8 cellular contexts compared by ENCODE assay signal in the genomic region with DNA sequence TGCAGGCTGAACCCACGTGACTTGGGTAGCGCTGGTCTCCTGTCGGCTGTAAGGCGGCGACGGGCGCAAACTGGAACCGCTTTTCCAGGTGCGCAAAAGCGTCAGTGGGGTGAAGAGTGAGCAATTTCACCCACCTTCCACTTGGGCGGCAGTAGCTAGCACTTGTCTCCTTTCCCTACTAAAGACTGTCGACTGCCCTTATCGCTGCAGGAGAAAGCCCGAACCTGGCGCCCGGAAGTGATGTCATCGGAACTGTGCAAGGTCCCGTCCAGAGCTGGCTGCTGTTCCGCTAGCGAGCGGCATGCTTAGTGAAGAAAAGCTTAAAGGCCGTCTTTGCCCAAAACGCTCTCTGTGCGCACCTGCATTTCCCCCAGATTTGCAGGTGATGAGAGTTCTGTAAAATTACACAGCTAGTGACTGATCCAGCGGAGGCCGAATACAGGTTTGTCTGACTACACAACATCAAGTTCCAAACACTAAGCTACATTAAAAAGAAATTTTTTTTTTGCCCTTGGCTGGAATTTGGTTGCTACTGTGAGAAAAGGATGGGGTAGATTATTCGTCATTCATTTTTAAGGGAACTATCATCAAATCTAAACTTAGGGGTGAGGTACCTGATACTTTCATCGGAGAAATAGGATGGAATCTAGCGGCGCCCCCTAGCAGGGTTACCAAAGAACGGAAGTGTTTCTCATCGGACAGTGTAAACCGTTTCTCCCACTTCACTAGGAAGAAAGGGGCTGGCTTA. TPM values are rescaled to one million over a fixed set of nuclear protein-coding genes. Genes with fewer than 3 reads are reported as not detected.
DNase-seq lines count a peak whose midpoint lies in the region; ATAC-seq and TF ChIP-seq lines count a peak whose summit lies in the region.

A gene with protein sequence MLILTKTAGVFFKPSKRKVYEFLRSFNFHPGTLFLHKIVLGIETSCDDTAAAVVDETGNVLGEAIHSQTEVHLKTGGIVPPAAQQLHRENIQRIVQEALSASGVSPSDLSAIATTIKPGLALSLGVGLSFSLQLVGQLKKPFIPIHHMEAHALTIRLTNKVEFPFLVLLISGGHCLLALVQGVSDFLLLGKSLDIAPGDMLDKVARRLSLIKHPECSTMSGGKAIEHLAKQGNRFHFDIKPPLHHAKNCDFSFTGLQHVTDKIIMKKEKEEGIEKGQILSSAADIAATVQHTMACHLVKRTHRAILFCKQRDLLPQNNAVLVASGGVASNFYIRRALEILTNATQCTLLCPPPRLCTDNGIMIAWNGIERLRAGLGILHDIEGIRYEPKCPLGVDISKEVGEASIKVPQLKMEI (minus strand): TSS at position 242 of the 748 bp plus-strand sequence. CDS start 1,152 bp downstream, outside the sequence.

- peaks cover 11% of the 10 kb centered on the region in 2 donors for H3K36me3 Mint-ChIP-seq in activated naive CD4-positive, alpha-beta T cell treated with anti-CD3 and anti-CD28 coated beads, Interleukin-2, amount 50 U/mL, for 72 hours

- H3K9ac ChIP-seq in SK-N-MC (ENCODE audit: insufficient read length), result peak within 1 kb of the TSS; percentile 98

- TF ChIP-seq CTCF in GM10248 (IDR thresholded peaks at IDR 0.05; ENCODE audit: control extremely low read depth, extremely low read depth, low read depth, missing control alignments) (peak; percentile 68), NB4 (IDR thresholded peaks at IDR 0.05; ENCODE audit: low read depth, low read length) (peak; percentile 64), omental fat pad (IDR thresholded peaks at IDR 0.05) (no peak), thoracic aorta (IDR thresholded peaks at IDR 0.05) (peak; percentile 38)

- ATAC-seq in HG02571 (IDR thresholded peaks at IDR 0.05; ENCODE audit: unreplicated experiment) (peak; percentile 98), omental fat pad (ENCODE audit: low FRiP score) (peak; percentile 95), thoracic aorta (ENCODE audit: insufficient number of reproducible peaks, low FRiP score, low read depth) (peak; percentile 84)
- ATAC-seq in activated naive CD4-positive, alpha-beta T cell treated with anti-CD3 and anti-CD28 coated beads, Interleukin-2, amount 50 U/mL, for 72 hours, result peak; percentile 95 to 99

- H3K27ac Mint-ChIP-seq in activated naive CD4-positive, alpha-beta T cell treated with anti-CD3 and anti-CD28 coated beads, Interleukin-2, amount 50 U/mL, for 72 hours, result peak within 1 kb of the TSS; percentile 97 to 98

- POLR2A ChIA-PET in GM10248 (lab: Yijun Ruan, JAX), result no interaction called here

- TF ChIP-seq POLR2A in NB4 (IDR thresholded peaks at IDR 0.05; ENCODE audit: extremely low read depth, insufficient read length), result peak; percentile 81

- CTCF ChIA-PET in GM10248 (lab: Yijun Ruan, JAX), result interaction anchor here (0.7 to 6.5 kb wide), 24 partner anchors 12 to 1143 kb away, joined by 3 to 79 read pairs (median 5); a partner anchor contains a TSS

- H3K4me1 ChIP-seq in thoracic aorta (ENCODE audit: control insufficient read depth in 1 of 2, low read depth in 2 of 2), result peaks cover 15 to 19% of the 10 kb centered on the region in 2 donors

- no peaks in the 10 kb centered on the region for H3K9me3 Mint-ChIP-seq in activated naive CD4-positive, alpha-beta T cell treated with anti-CD3 and anti-CD28 coated beads, Interleukin-2, amount 50 U/mL, for 72 hours

- H3K4me3 ChIP-seq in NB4 (ENCODE audit: low read depth, low read length) (peak within 1 kb of the TSS; percentile 97), SK-N-MC (peak within 1 kb of the TSS; percentile 98), thoracic aorta (peak within 1 kb of the TSS; percentile 87)

- peak within 1 kb of the TSS; percentile 96 for H3K27ac ChIP-seq in SK-N-MC
- peak within 1 kb of the TSS; percentile 66 to 72 for H3K27ac ChIP-seq in thoracic aorta

- no peaks in the 10 kb centered on the region for H3K27me3 ChIP-seq in thoracic aorta (replicated peaks; ENCODE audit: insufficient read depth)

- DNase-seq in GM10248 (ENCODE audit: extremely low spot score) (peak; percentile 82), NB4 (ENCODE audit: low read depth) (peak; percentile 96), SK-N-MC (ENCODE audit: low read depth, low spot score) (peak; percentile 87), glomerular visceral epithelial cell (ENCODE audit: extremely low spot score) (peak; percentile 94), omental fat pad (ENCODE audit: low spot score) (peak; percentile 68), thoracic aorta (ENCODE audit: low spot score) (peak; percentile 74)
- peak; percentile 84 to 87 for DNase-seq in activated naive CD4-positive, alpha-beta T cell treated with anti-CD3 and anti-CD28 coated beads, Interleukin-2, amount 50 U/mL, for 72 hours (ENCODE audit: low spot score in 2 of 2)

- H3K36me3 ChIP-seq in SK-N-MC (ENCODE audit: insufficient read depth, low read length), result peaks cover 13% of the 10 kb centered on the region
- no peaks in the 10 kb centered on the region for H3K36me3 ChIP-seq in thoracic aorta

- H3K9me3 ChIP-seq in SK-N-MC (ENCODE audit: low read depth, low read length), result no peaks in the 10 kb centered on the region
- H3K9me3 ChIP-seq in thoracic aorta, result no peaks in the 10 kb centered on the region

RNA-seq across cellular contexts. Expression of the gene that starts here (rescaled TPM):
- total RNA-seq in activated naive CD4-positive, alpha-beta T cell treated with anti-CD3 and anti-CD28 coated beads, Interleukin-2, amount 50 U/mL, for 72 hours, result 10 to 100 TPM in 1 of 2 donors, 1 to 10 TPM in 1; 8.9 to 11.8 TPM
- total RNA-seq in omental fat pad (1 to 10 TPM; 1.3 to 9.6 (median 4.9) TPM), thoracic aorta (1 to 10 TPM; 1.9 to 5.7 TPM)

Comparison
In these comparisons a context has a peak if more than half of its experiments do, and no peak if none do; other contexts are left out.
1. Peak in every context shown above with its lines: DNase-seq, ATAC-seq, H3K4me3 ChIP-seq and H3K27ac ChIP-seq.
2. CTCF ChIP-seq: peak in GM10248 (single experiment), NB4 (single experiment) and thoracic aorta (single experiment); none in omental fat pad (0 of 3).